ENCODE assay signal across 12 cellular contexts in genomic region chr3:159902531-159903314, GRCh38.
A peak's percentile ranks its signal among the peaks of the same experiment; 100 is the strongest.
DNase-seq lines count a peak whose midpoint lies in the region; ATAC-seq and TF ChIP-seq lines count a peak whose summit lies in the region.
"Had no signal": no experiment of that assay in that cellular context is flagged by ENCODE, and none has a peak within 500 bp of the region (broad histone marks: within the 10 kb centered on the region; RNA-seq: fewer than 3 reads in every experiment).

No MANE protein-coding gene starts in this region.

- TF ChIP-seq CTCF in tibial artery (IDR thresholded peaks at IDR 0.05): no peak

- H3K27ac ChIP-seq in tibial artery: no peak overlapping the region
- H3K27ac ChIP-seq: GM23248 had no signal

- H3K36me3 ChIP-seq in tibial artery: peaks cover 0 to 16% (median 0%) of the 10 kb centered on the region in 3 donors

- no peaks in the 10 kb centered on the region for H3K27me3 ChIP-seq in tibial artery

- no peak overlapping the region for H3K4me3 ChIP-seq in tibial artery
- H3K4me3 ChIP-seq: GM23248 had no signal

- H3K9me3 ChIP-seq in tibial artery: no peaks in the 10 kb centered on the region

- peak; percentile 70 for ATAC-seq in GM18520 (IDR thresholded peaks at IDR 0.05; ENCODE audit: unreplicated experiment)
- ATAC-seq in GM21515 (IDR thresholded peaks at IDR 0.05; ENCODE audit: unreplicated experiment): peak; percentile 61
- peak; percentile 55 for ATAC-seq in HG03103 (IDR thresholded peaks at IDR 0.05; ENCODE audit: low read depth, unreplicated experiment)

- H3K4me1 ChIP-seq in tibial artery: no peaks in the 10 kb centered on the region

- intact Hi-C loops in tibial artery (cut with DNase I; ENCODE audit: low total_unique reads): no loop called here

- DNase-seq in islet precursor cell: peak; percentile 61
- DNase-seq in cerebellum (ENCODE audit: low spot score): no peak
- DNase-seq in stimulated activated CD4-positive, alpha-beta T cell treated with anti-CD3 and anti-CD28 coated beads, Interleukin-1b, Interleukin-23, amount 100 ng/mL, for 48 hours: no peak
- no peak for DNase-seq in tibial artery
- no peak for DNase-seq in activated CD8-positive, alpha-beta memory T cell treated with anti-CD3 and anti-CD28 coated beads, Interleukin-2, amount 50 U/mL, for 4 hours
- DNase-seq: Calu3; GM23248; NCI-H1105 treated with DMSO at 0.1 percent for 48 hours; stimulated activated CD4-positive, alpha-beta T cell treated with anti-CD3 and anti-CD28 coated beads, Interleukin-4, amount 100 ng/mL, for 24 hours had no signal
